Comparison of ENCODE assay signal across 28 cellular contexts in the genomic region with DNA sequence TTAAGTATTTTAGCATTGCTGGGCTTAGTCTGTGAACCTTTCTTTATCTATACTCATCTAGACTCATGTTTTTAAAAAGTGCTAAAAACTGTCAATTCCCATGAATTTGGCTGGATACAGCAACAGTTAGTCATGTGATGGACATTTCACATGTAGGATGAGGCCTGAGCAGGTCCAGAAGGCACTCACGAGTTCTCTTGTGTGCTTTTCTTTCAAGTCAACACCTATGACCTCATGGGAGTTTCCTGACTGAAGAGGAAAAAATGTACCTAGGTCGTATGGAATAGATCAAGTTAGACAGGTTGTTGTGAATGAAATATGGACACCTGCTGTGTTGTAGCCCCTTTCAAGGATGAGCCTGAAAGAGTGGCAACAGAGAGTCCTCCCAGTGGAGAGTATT.
"Had no signal": no experiment of that assay in that cellular context is flagged by ENCODE, and none has a peak within 500 bp of the region (broad histone marks: within the 10 kb centered on the region; RNA-seq: fewer than 3 reads in every experiment).

No MANE protein-coding gene starts in this region.

- ATAC-seq: activated CD8-positive, alpha-beta memory T cell treated with anti-CD3 and anti-CD28 coated beads, Interleukin-2, amount 10 ng/mL, durations not matched to agents 7 days and 5 days; activated CD8-positive, alpha-beta T cell treated with anti-CD3 and anti-CD28 coated beads for 36 hours; activated naive CD8-positive, alpha-beta T cell treated with anti-CD3 and anti-CD28 coated beads, Interleukin-2, amount 50 U/mL, for 24 hours; left colon; naive thymus-derived CD4-positive, alpha-beta T cell; sciatic nerve; stimulated activated naive CD8-positive, alpha-beta T cell treated with anti-CD3 and anti-CD28 coated beads, Interleukin-15, amount 100 ng/mL, for 72 hours had no signal

- H3K27me3 ChIP-seq: esophagus squamous epithelium, ovary, upper lobe of left lung, vagina had no signal

- H3K4me3 Mint-ChIP-seq: activated CD8-positive, alpha-beta memory T cell treated with anti-CD3 and anti-CD28 coated beads, Interleukin-2, amount 10 ng/mL, durations not matched to agents 7 days and 5 days; activated CD8-positive, alpha-beta T cell treated with anti-CD3 and anti-CD28 coated beads for 36 hours; activated naive CD4-positive, alpha-beta T cell treated with anti-CD3 and anti-CD28 coated beads, Interleukin-2, amount 50 U/mL, for 24 hours; activated naive CD8-positive, alpha-beta T cell treated with anti-CD3 and anti-CD28 coated beads, Interleukin-2, amount 50 U/mL, for 24 hours; memory B cell; naive thymus-derived CD4-positive, alpha-beta T cell; stimulated activated naive CD8-positive, alpha-beta T cell treated with anti-CD3 and anti-CD28 coated beads, Interleukin-15, amount 100 ng/mL, for 72 hours had no signal

- H3K27me3 Mint-ChIP-seq: activated CD8-positive, alpha-beta memory T cell treated with anti-CD3 and anti-CD28 coated beads, Interleukin-2, amount 10 ng/mL, durations not matched to agents 7 days and 5 days; progenitor cell of endocrine pancreas had no signal

- H3K9me3 Mint-ChIP-seq: activated CD8-positive, alpha-beta T cell treated with anti-CD3 and anti-CD28 coated beads for 36 hours; activated naive CD4-positive, alpha-beta T cell treated with anti-CD3 and anti-CD28 coated beads, Interleukin-2, amount 50 U/mL, for 24 hours; activated naive CD8-positive, alpha-beta T cell treated with anti-CD3 and anti-CD28 coated beads, Interleukin-2, amount 50 U/mL, for 24 hours; activated T-helper 2 cell treated with anti-CD3 and anti-CD28 coated beads, Interferon-gamma antibody, Interleukin-2, Interleukin-4, amounts not matched to agents 10 μg/mL and 5 μg/mL and 100 μg/mL, durations not matched to agents 14 hours and 24 hours and 36 hours; memory B cell; naive thymus-derived CD4-positive, alpha-beta T cell; stimulated activated naive CD8-positive, alpha-beta T cell treated with anti-CD3 and anti-CD28 coated beads, Interleukin-15, amount 100 ng/mL, for 72 hours had no signal

- H3K36me3 Mint-ChIP-seq: activated CD8-positive, alpha-beta memory T cell treated with anti-CD3 and anti-CD28 coated beads, Interleukin-2, amount 10 ng/mL, durations not matched to agents 7 days and 5 days; activated naive CD4-positive, alpha-beta T cell treated with anti-CD3 and anti-CD28 coated beads, Interleukin-2, amount 50 U/mL, for 24 hours; memory B cell; naive thymus-derived CD4-positive, alpha-beta T cell had no signal

- H3K27ac ChIP-seq: epithelial cell of prostate, esophagus squamous epithelium, ovary, skin epidermis, upper lobe of left lung, vagina had no signal

- H3K4me1 ChIP-seq: esophagus squamous epithelium, upper lobe of left lung, vagina had no signal

- H3K27ac Mint-ChIP-seq: activated CD8-positive, alpha-beta memory T cell treated with anti-CD3 and anti-CD28 coated beads, Interleukin-2, amount 10 ng/mL, durations not matched to agents 7 days and 5 days; activated CD8-positive, alpha-beta T cell treated with anti-CD3 and anti-CD28 coated beads for 36 hours; activated naive CD4-positive, alpha-beta T cell treated with anti-CD3 and anti-CD28 coated beads, Interleukin-2, amount 50 U/mL, for 24 hours; activated naive CD8-positive, alpha-beta T cell treated with anti-CD3 and anti-CD28 coated beads, Interleukin-2, amount 50 U/mL, for 24 hours; activated T-helper 2 cell treated with anti-CD3 and anti-CD28 coated beads, Interferon-gamma antibody, Interleukin-2, Interleukin-4, amounts not matched to agents 10 μg/mL and 5 μg/mL and 100 μg/mL, durations not matched to agents 14 hours and 24 hours and 36 hours; memory B cell; naive thymus-derived CD4-positive, alpha-beta T cell; progenitor cell of endocrine pancreas; stimulated activated naive CD8-positive, alpha-beta T cell treated with anti-CD3 and anti-CD28 coated beads, Interleukin-15, amount 100 ng/mL, for 72 hours had no signal

- DNase-seq: activated CD4-positive, alpha-beta T cell treated with anti-CD3 and anti-CD28 coated beads, Interleukin-2, amount 50 U/mL, for 1 hour; activated CD4-positive, CD25-positive, alpha-beta regulatory T cell treated with anti-CD3 and anti-CD28 coated beads, Interleukin-2, amount 50 U/mL, for 72 hours; activated CD8-positive, alpha-beta memory T cell treated with anti-CD3 and anti-CD28 coated beads, Interleukin-2, amount 10 ng/mL, durations not matched to agents 7 days and 5 days; activated CD8-positive, alpha-beta T cell treated with anti-CD3 and anti-CD28 coated beads for 36 hours; activated naive CD8-positive, alpha-beta T cell treated with anti-CD3 and anti-CD28 coated beads, Interleukin-2, amount 50 U/mL, for 24 hours; activated T-cell treated with anti-CD3 and anti-CD28 coated beads, Interleukin-2, amount 50 U/mL, for 48 hours; dermis blood vessel endothelial cell; effector CD4-positive, alpha-beta T cell; esophagus squamous epithelium; left colon; midbrain; naive thymus-derived CD4-positive, alpha-beta T cell; ovary; retina; stimulated activated CD4-positive, alpha-beta T cell treated with anti-CD3 and anti-CD28 coated beads, Interleukin-12 subunit alpha, Interleukin-12 subunit beta, amount 100 ng/mL, for 4 hours; stimulated activated CD4-positive, alpha-beta T cell treated with anti-CD3 and anti-CD28 coated beads, Interleukin-4, amount 100 ng/mL, for 1 hour; stimulated activated naive CD8-positive, alpha-beta T cell treated with anti-CD3 and anti-CD28 coated beads, Interleukin-15, amount 100 ng/mL, for 72 hours; substantia nigra; T-helper 2 cell; upper lobe of left lung had no signal

- H3K4me1 Mint-ChIP-seq: activated CD8-positive, alpha-beta memory T cell treated with anti-CD3 and anti-CD28 coated beads, Interleukin-2, amount 10 ng/mL, durations not matched to agents 7 days and 5 days; activated naive CD4-positive, alpha-beta T cell treated with anti-CD3 and anti-CD28 coated beads, Interleukin-2, amount 50 U/mL, for 24 hours; activated naive CD8-positive, alpha-beta T cell treated with anti-CD3 and anti-CD28 coated beads, Interleukin-2, amount 50 U/mL, for 24 hours; memory B cell; naive thymus-derived CD4-positive, alpha-beta T cell; stimulated activated naive CD8-positive, alpha-beta T cell treated with anti-CD3 and anti-CD28 coated beads, Interleukin-15, amount 100 ng/mL, for 72 hours had no signal
